In genomic region chrX:57677132-57677858, GRCh38 we compare ENCODE assay signal across 18 cellular contexts. TPM values are rescaled to one million over a fixed set of nuclear protein-coding genes. Genes with fewer than 3 reads are reported as not detected.
DNase-seq lines count a peak whose midpoint lies in the region; TF ChIP-seq lines count a peak whose summit lies in the region.
"Had no signal": no experiment of that assay in that cellular context is flagged by ENCODE, and none has a peak within 500 bp of the region (broad histone marks: within the 10 kb centered on the region; RNA-seq: fewer than 3 reads in every experiment).

No MANE protein-coding gene starts in this region.

- DNase-seq in KBM-7 (peak; percentile 82), OCI-M2 (lab: John Stamatoyannopoulos, UW; ENCODE audit: unreplicated experiment) (peak; percentile 2), choroid plexus epithelial cell (ENCODE audit: low read depth) (peak; percentile 4), NCI-H1436 treated with DMSO at 0.1 percent for 48 hours (lab: John Stamatoyannopoulos, UW) (no peak), ascending aorta (ENCODE audit: low spot score in 2 of 2) (no peak), T1000 (lab: John Stamatoyannopoulos, UW) (no peak), nucleus accumbens (lab: John Stamatoyannopoulos, UW) (no peak)
- DNase-seq: C1 segment of cervical spinal cord; NCI-H146; NCI-H2107; NCI-H345; NCI-H69; NK-92 treated with Interleukin-12 subunit alpha and Interleukin-12 subunit beta, amount 100 ng/mL, for 24 hours had no signal

- no peaks in the 10 kb centered on the region for H3K36me3 ChIP-seq in BLaER1
- no peaks in the 10 kb centered on the region for H3K36me3 ChIP-seq in ascending aorta

- H3K4me3 ChIP-seq in BLaER1 = no peak overlapping the region
- no peak overlapping the region for H3K4me3 ChIP-seq in choroid plexus epithelial cell (ENCODE audit: low read depth, low read length)
- H3K4me3 ChIP-seq in ascending aorta = no peak overlapping the region

- H3K9ac ChIP-seq in BLaER1 = no peak overlapping the region

- H3K9me3 ChIP-seq in BLaER1 = peaks cover 27% of the 10 kb centered on the region
- H3K9me3 ChIP-seq in ascending aorta = peaks cover 0 to 10% of the 10 kb centered on the region in 2 donors

- H3K4me2 ChIP-seq in BLaER1 = peak overlapping the region; percentile 43

- intact Hi-C loops in ascending aorta (cut with DNase I) = no loop called here

- TF ChIP-seq CTCF in choroid plexus epithelial cell (conservative IDR thresholded peaks at IDR 0.05; ENCODE audit: low read depth, low read length) (no peak), ascending aorta (IDR thresholded peaks at IDR 0.05) (no peak)

- no peaks in the 10 kb centered on the region for H4K20me1 ChIP-seq in BLaER1

- H3K4me1 ChIP-seq in BLaER1 (peaks cover 34% of the 10 kb centered on the region), ascending aorta (no peaks in the 10 kb centered on the region)

- peaks cover 57% of the 10 kb centered on the region for H3K27me3 ChIP-seq in BLaER1
- no peaks in the 10 kb centered on the region for H3K27me3 ChIP-seq in ascending aorta

- in situ Hi-C loops in KBM-7 (cut with MboI; ENCODE audit: low pct_unique_long_range_greater_than_20kb, low sequenced_read_pairs) = no loop called here

- H3K27ac ChIP-seq in BLaER1 (no peak overlapping the region), ascending aorta (no peak overlapping the region)
- H3K27ac ChIP-seq: RWPE1 had no signal

RNA-seq across cellular contexts. Expression of gene NLRP2B, which starts 2.8 kb away (rescaled TPM):
- total RNA-seq in ascending aorta = not detected
- total RNA-seq: A172, OCI-LY7, SK-MEL-5 had no signal

Comparison
In these comparisons a context has a peak if more than half of its experiments do, and no peak if none do; other contexts are left out.
1. DNase-seq: peak in KBM-7 (single experiment), OCI-M2 (single experiment) and choroid plexus epithelial cell (single experiment); none in NCI-H1436 treated with DMSO at 0.1 percent for 48 hours (single experiment), ascending aorta (0 of 2), T1000 (single experiment) and nucleus accumbens (0 of 56).